ENCODE assay signal across 12 cellular contexts in the genomic region with DNA sequence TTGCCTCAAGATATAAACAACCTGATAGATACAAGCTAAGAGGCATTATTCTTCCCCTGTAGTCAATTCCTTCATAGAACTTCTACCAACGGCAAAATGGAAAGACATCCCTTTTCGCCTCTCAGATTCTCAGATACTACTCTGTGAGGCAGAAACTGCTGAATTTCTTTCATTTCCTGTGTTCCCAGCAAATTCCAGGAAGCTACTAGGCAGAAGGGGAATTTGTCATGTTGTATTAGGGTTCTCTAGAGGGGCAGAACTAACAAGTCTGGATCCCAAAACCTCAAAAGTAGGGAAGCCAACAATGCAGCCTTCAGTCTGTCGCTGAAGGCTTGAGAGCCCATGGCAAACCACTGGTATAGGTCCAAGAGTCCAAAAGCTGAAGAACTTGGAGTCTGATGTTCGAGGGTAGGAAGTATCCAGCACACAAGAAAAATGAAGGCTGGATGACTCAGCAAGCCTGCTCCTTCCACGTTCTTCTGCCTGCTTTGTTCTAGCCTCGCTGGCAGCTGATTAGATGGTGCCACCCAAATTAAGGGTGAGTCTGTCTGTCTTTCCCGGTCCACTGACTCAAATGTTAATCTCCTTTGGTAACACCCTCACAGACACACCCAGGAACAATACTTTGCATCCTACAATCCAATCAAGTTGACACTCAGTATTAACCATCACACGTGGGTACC. TPM values are rescaled to one million over a fixed set of nuclear protein-coding genes. Genes with fewer than 3 reads are reported as not detected.
DNase-seq lines count a peak whose midpoint lies in the region; ATAC-seq, FAIRE-seq and TF ChIP-seq lines count a peak whose summit lies in the region.
"Had no signal": no experiment of that assay in that cellular context is flagged by ENCODE, and none has a peak within 500 bp of the region (broad histone marks: within the 10 kb centered on the region; RNA-seq: fewer than 3 reads in every experiment).

No MANE protein-coding gene starts in this region.

- peaks cover 0 to 13% of the 10 kb centered on the region in 2 donors for H3K4me1 ChIP-seq in ascending aorta
- H3K4me1 ChIP-seq: SJSA1 had no signal

- no peaks in the 10 kb centered on the region for H3K27me3 ChIP-seq in ascending aorta
- H3K27me3 ChIP-seq: SJSA1 had no signal

- peak overlapping the region; percentile 0 to 11 for H3K4me3 ChIP-seq in ascending aorta
- no peak overlapping the region for H3K4me3 ChIP-seq in fibroblast of the aortic adventitia (ENCODE audit: low read depth, low read length)
- H3K4me3 ChIP-seq: SJSA1 had no signal

- ATAC-seq in GM21737 (IDR thresholded peaks at IDR 0.05; ENCODE audit: unreplicated experiment) (no peak), omental fat pad (ENCODE audit: low FRiP score) (no peak), HG02852 (IDR thresholded peaks at IDR 0.05; ENCODE audit: unreplicated experiment) (no peak)

- H3K27ac ChIP-seq in ascending aorta, result peak overlapping the region; percentile 68
- H3K27ac ChIP-seq: SJSA1 had no signal

- intact Hi-C loops in ascending aorta (cut with DNase I), result no loop called here

- H3K9me3 ChIP-seq in ascending aorta, result no peaks in the 10 kb centered on the region
- H3K9me3 ChIP-seq: SJSA1 had no signal

- no peaks in the 10 kb centered on the region for H3K36me3 ChIP-seq in ascending aorta
- H3K36me3 ChIP-seq: SJSA1 had no signal

- no peak for DNase-seq in GM18507 (ENCODE audit: extremely low spot score, insufficient read length, low read depth)
- DNase-seq in ascending aorta (ENCODE audit: low spot score in 2 of 2), result no peak
- peak; percentile 16 for DNase-seq in fibroblast of the aortic adventitia (ENCODE audit: low read depth)
- peak; percentile 28 for DNase-seq in retina
- no peak for DNase-seq in omental fat pad (ENCODE audit: low spot score)
- DNase-seq in activated T-cell treated with anti-CD3 and anti-CD28 coated beads for 4 hours, result no peak
- DNase-seq: DMS153, NCI-H1694 treated with DMSO at 0.1 percent for 48 hours, NCI-H748 treated with DMSO at 0.1 percent for 48 hours had no signal

- TF ChIP-seq CTCF in ascending aorta (IDR thresholded peaks at IDR 0.05), result no peak
- no peak for TF ChIP-seq CTCF in fibroblast of the aortic adventitia (IDR thresholded peaks at IDR 0.05; ENCODE audit: insufficient read depth, low read length)
- TF ChIP-seq CTCF in omental fat pad (IDR thresholded peaks at IDR 0.05), result no peak

- FAIRE-seq in GM18507 (lab: Jason Lieb, UNC), result peak; percentile 42

RNA-seq across cellular contexts. Expression of gene RNF180, which starts 15.2 kb away (rescaled TPM):
- total RNA-seq in ascending aorta (7.9 TPM), fibroblast of the aortic adventitia (ENCODE audit: low replicate concordance) (1.4 and 3.4 TPM in 2 replicates), omental fat pad (10 to 100 TPM in 2 of 4 donors, 1 to 10 TPM in 2; 7.6 to 18.1 (median 11.5) TPM)

Comparison
In these comparisons a context has a peak if more than half of its experiments do, and no peak if none do; other contexts are left out.
1. DNase-seq: peak in fibroblast of the aortic adventitia (single experiment) and retina (single experiment); none in GM18507 (single experiment), ascending aorta (0 of 2), omental fat pad (single experiment) and activated T-cell treated with anti-CD3 and anti-CD28 coated beads for 4 hours (single experiment).